8 cellular contexts compared by ENCODE assay signal in genomic region chr5:178625679-178626483, GRCh38. TPM values are rescaled to one million over a fixed set of nuclear protein-coding genes. Genes with fewer than 3 reads are reported as not detected.
A peak's percentile ranks its signal among the peaks of the same experiment; 100 is the strongest.
DNase-seq lines count a peak whose midpoint lies in the region; ATAC-seq lines count a peak whose summit lies in the region.

No MANE protein-coding gene starts in this region.

- H3K4me1 ChIP-seq in ACC112 (ENCODE audit: control insufficient read depth, insufficient read depth, low read length, unreplicated experiment), result peaks cover 30% of the 10 kb centered on the region

- H3K4me1 Mint-ChIP-seq in natural killer cell treated with Interleukin-12 subunit alpha and Interleukin-12 subunit beta and Interleukin-15 and Interleukin-18, amount 100 ng/mL, for 72 hours (ENCODE audit: low read depth in 2 of 2), result peaks cover 23 to 30% of the 10 kb centered on the region in 2 donors

- DNase-seq in SHP77 treated with DMSO at 0.1 percent for 48 hours (lab: John Stamatoyannopoulos, UW), result peak; percentile 44
- DNase-seq in epithelial cell of prostate (ENCODE audit: low read depth, low spot score), result no peak
- DNase-seq in natural killer cell treated with Interleukin-12 subunit alpha and Interleukin-12 subunit beta and Interleukin-15 and Interleukin-18, amount 100 ng/mL, for 72 hours (ENCODE audit: low spot score), result no peak
- no peak for DNase-seq in NCI-H226

- peaks cover 23% of the 10 kb centered on the region for H3K36me3 ChIP-seq in ACC112 (ENCODE audit: insufficient read depth, low read length)

- H3K4me3 Mint-ChIP-seq in natural killer cell treated with Interleukin-12 subunit alpha and Interleukin-12 subunit beta and Interleukin-15 and Interleukin-18, amount 100 ng/mL, for 72 hours, result peak overlapping the region; percentile 100

- H3K9me3 Mint-ChIP-seq in natural killer cell treated with Interleukin-12 subunit alpha and Interleukin-12 subunit beta and Interleukin-15 and Interleukin-18, amount 100 ng/mL, for 72 hours, result no peaks in the 10 kb centered on the region

- H3K36me3 Mint-ChIP-seq in natural killer cell treated with Interleukin-12 subunit alpha and Interleukin-12 subunit beta and Interleukin-15 and Interleukin-18, amount 100 ng/mL, for 72 hours, result peaks cover 14% of the 10 kb centered on the region

- H3K27me3 Mint-ChIP-seq in natural killer cell treated with Interleukin-12 subunit alpha and Interleukin-12 subunit beta and Interleukin-15 and Interleukin-18, amount 100 ng/mL, for 72 hours, result no peaks in the 10 kb centered on the region

- H3K79me2 ChIP-seq in ACC112 (ENCODE audit: control insufficient read depth, insufficient read depth, low read length, unreplicated experiment), result peaks cover 54% of the 10 kb centered on the region

- no peak overlapping the region for H2AFZ ChIP-seq in ACC112 (ENCODE audit: low read length, unreplicated experiment)

- peak overlapping the region; percentile 94 for H3K4me3 ChIP-seq in ACC112 (ENCODE audit: low read depth, low read length)

- peak overlapping the region; percentile 91 to 97 for H3K27ac Mint-ChIP-seq in natural killer cell treated with Interleukin-12 subunit alpha and Interleukin-12 subunit beta and Interleukin-15 and Interleukin-18, amount 100 ng/mL, for 72 hours

- H3K27ac ChIP-seq in ACC112 (ENCODE audit: low read depth, low read length) (peak overlapping the region; percentile 84), epithelial cell of prostate (peak overlapping the region; percentile 72)

- ATAC-seq in GM18517 (IDR thresholded peaks at IDR 0.05; ENCODE audit: unreplicated experiment) (peak; percentile 28), HG03060 (IDR thresholded peaks at IDR 0.05; ENCODE audit: low read depth, unreplicated experiment) (peak; percentile 11), GM18858 (IDR thresholded peaks at IDR 0.05; ENCODE audit: unreplicated experiment) (no peak)
- ATAC-seq in natural killer cell treated with Interleukin-12 subunit alpha and Interleukin-12 subunit beta and Interleukin-15 and Interleukin-18, amount 100 ng/mL, for 72 hours, result no peak

- no peaks in the 10 kb centered on the region for H3K27me3 ChIP-seq in ACC112 (ENCODE audit: insufficient read depth, low read length)

RNA-seq across cellular contexts. Expression of gene CLK4, which starts 1.0 kb away (rescaled TPM):
- total RNA-seq in natural killer cell treated with Interleukin-12 subunit alpha and Interleukin-12 subunit beta and Interleukin-15 and Interleukin-18, amount 100 ng/mL, for 72 hours, result 10 to 100 TPM; 22.3 to 25.4 TPM

RNA-seq across cellular contexts. Expression of gene COL23A1, which starts 35.7 kb away (rescaled TPM):
- under 1 TPM; 0.17 to 0.19 TPM for total RNA-seq in natural killer cell treated with Interleukin-12 subunit alpha and Interleukin-12 subunit beta and Interleukin-15 and Interleukin-18, amount 100 ng/mL, for 72 hours

Comparison
In these comparisons a context has a peak if more than half of its experiments do, and no peak if none do; other contexts are left out.
1. ATAC-seq: peak in GM18517 (single experiment) and HG03060 (single experiment); none in natural killer cell treated with Interleukin-12 subunit alpha and Interleukin-12 subunit beta and Interleukin-15 and Interleukin-18, amount 100 ng/mL, for 72 hours (0 of 2) and GM18858 (single experiment).